Comparison of ENCODE assay signal across 13 cellular contexts in the genomic region with DNA sequence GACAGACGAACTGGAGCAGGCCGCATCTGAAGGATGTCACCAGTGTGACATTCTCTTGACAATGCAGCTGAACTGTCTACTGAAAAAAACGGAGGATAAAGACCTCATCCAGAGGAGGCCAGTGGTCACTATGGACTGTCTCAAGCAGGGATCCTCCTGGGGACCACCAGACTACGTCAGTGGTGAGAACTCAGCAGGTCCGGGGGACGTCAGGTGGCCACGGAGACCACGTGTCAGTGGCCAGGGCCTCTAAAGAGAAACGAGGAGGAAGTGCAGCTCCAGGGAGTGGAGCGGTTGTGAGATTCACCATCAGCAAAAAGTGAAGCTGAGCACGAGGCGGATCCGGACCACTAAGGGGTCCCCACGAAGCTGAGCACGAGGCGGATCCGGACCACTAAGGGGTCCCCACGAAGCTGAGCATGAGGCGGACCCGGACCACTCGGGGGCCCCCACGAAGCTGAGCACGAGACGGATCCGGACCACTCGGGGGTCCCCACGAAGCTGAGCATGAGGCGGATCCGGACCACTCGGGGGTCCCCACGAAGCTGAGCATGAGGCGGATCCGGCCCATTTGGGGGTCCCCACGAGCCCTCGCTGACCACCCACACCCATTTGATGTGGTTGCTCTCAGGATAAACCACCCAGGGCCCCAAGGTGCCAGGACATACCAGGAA.
"Had no signal": no experiment of that assay in that cellular context is flagged by ENCODE, and none has a peak within 500 bp of the region (broad histone marks: within the 10 kb centered on the region; RNA-seq: fewer than 3 reads in every experiment).

No MANE protein-coding gene starts in this region.

- H3K9me3 ChIP-seq: breast epithelium, esophagus muscularis mucosa, suprapubic skin, vagina had no signal

- H3K36me3 ChIP-seq: breast epithelium, suprapubic skin, vagina had no signal

- ATAC-seq: naive thymus-derived CD4-positive, alpha-beta T cell; stimulated activated naive CD8-positive, alpha-beta T cell treated with anti-CD3 and anti-CD28 coated beads, Interleukin-15, amount 100 ng/mL, for 72 hours had no signal

- H3K36me3 Mint-ChIP-seq: memory B cell; naive thymus-derived CD4-positive, alpha-beta T cell had no signal

- H3K9me3 Mint-ChIP-seq: memory B cell; naive thymus-derived CD4-positive, alpha-beta T cell; stimulated activated naive CD8-positive, alpha-beta T cell treated with anti-CD3 and anti-CD28 coated beads, Interleukin-15, amount 100 ng/mL, for 72 hours had no signal

- H3K4me3 ChIP-seq: breast epithelium, esophagus muscularis mucosa, hepatocyte, skin epidermis, suprapubic skin, vagina had no signal

- H3K27ac ChIP-seq: hepatocyte, suprapubic skin, vagina had no signal

- H3K27me3 ChIP-seq: breast epithelium, esophagus muscularis mucosa, hepatocyte, suprapubic skin, vagina had no signal

- H3K27me3 Mint-ChIP-seq: memory B cell; naive thymus-derived CD4-positive, alpha-beta T cell; progenitor cell of endocrine pancreas; stimulated activated naive CD8-positive, alpha-beta T cell treated with anti-CD3 and anti-CD28 coated beads, Interleukin-15, amount 100 ng/mL, for 72 hours had no signal

- H3K27ac Mint-ChIP-seq: memory B cell, progenitor cell of endocrine pancreas had no signal

- H2AFZ ChIP-seq: hepatocyte had no signal

- H3K4me1 ChIP-seq: breast epithelium had no signal

- H3K4me3 Mint-ChIP-seq: memory B cell; naive thymus-derived CD4-positive, alpha-beta T cell; stimulated activated naive CD8-positive, alpha-beta T cell treated with anti-CD3 and anti-CD28 coated beads, Interleukin-15, amount 100 ng/mL, for 72 hours had no signal

- DNase-seq: activated CD4-positive, alpha-beta T cell treated with anti-CD3 and anti-CD28 coated beads, Interleukin-2, amount 50 U/mL, for 4 hours; activated CD4-positive, CD25-positive, alpha-beta regulatory T cell treated with anti-CD3 and anti-CD28 coated beads, Interleukin-2, amount 50 U/mL, for 72 hours; cortex of kidney; naive thymus-derived CD4-positive, alpha-beta T cell; stimulated activated naive CD8-positive, alpha-beta T cell treated with anti-CD3 and anti-CD28 coated beads, Interleukin-15, amount 100 ng/mL, for 72 hours had no signal

- H3K4me2 ChIP-seq: hepatocyte had no signal
